In genomic region chr13:35850569-35850968, GRCh38 we compare ENCODE assay signal across 21 cellular contexts.
DNase-seq lines count a peak whose midpoint lies in the region; ATAC-seq, FAIRE-seq and TF ChIP-seq lines count a peak whose summit lies in the region.
"Had no signal": no experiment of that assay in that cellular context is flagged by ENCODE, and none has a peak within 500 bp of the region (broad histone marks: within the 10 kb centered on the region; RNA-seq: fewer than 3 reads in every experiment).

No MANE protein-coding gene starts in this region.

- peak overlapping the region; percentile 58; the same call in 1 of the 2 replicates for H3K27ac Mint-ChIP-seq in WTC11
- H3K27ac Mint-ChIP-seq: CD8-positive, alpha-beta T cell had no signal

- CTCF ChIA-PET in WTC11 (lab: Charles Lee) = no interaction called here
- CTCF ChIA-PET in H1 (lab: Charles Lee; ENCODE audit: partially characterized antibody) = interaction anchor here (0.6 to 2.0 kb wide), 2 partner anchors 24 to 103 kb away, joined by 4 to 7 read pairs; no protein-coding TSS in a partner anchor

- H3K27ac ChIP-seq in H1 (ENCODE audit: low read depth, low read length) (no peak overlapping the region), mesendoderm (ENCODE audit: low read depth, low read length) (no peak overlapping the region)
- H3K27ac ChIP-seq: BLaER1 treated with 17β-estradiol and CSF1 and Interleukin-3, amounts not matched to agents 10 nM and 100 nM; HL-60 had no signal

- H4K91ac ChIP-seq in H1 (replicated peaks; ENCODE audit: insufficient read length, low read length) = no peak overlapping the region

- H3K27me3 Mint-ChIP-seq in WTC11 (ENCODE audit: low read depth) = no peaks in the 10 kb centered on the region

- H3K4me2 ChIP-seq in H1 (ENCODE audit: insufficient read depth in 1 of 2, low read depth in 2 of 2, low read length in 2 of 2) (no peak overlapping the region), mesendoderm (ENCODE audit: low read length) (no peak overlapping the region)
- H3K4me2 ChIP-seq: BLaER1 treated with 17β-estradiol and CSF1 and Interleukin-3, amounts not matched to agents 10 nM and 100 nM had no signal

- no peaks in the 10 kb centered on the region for H3K27me3 ChIP-seq in H1 (replicated peaks in 1 of 4; ENCODE audit: control insufficient read depth in 3 of 4, extremely low read depth in 1 of 4, insufficient read depth in 3 of 4, low read length in 3 of 4)
- H3K27me3 ChIP-seq in mesendoderm (ENCODE audit: insufficient read depth, low read length, poor library complexity) = no peaks in the 10 kb centered on the region
- H3K27me3 ChIP-seq: BLaER1 treated with 17β-estradiol and CSF1 and Interleukin-3, amounts not matched to agents 10 nM and 100 nM had no signal

- no peak overlapping the region for H3K14ac ChIP-seq in H1 (ENCODE audit: insufficient read length)

- no peak overlapping the region for H3K4me3 Mint-ChIP-seq in WTC11
- H3K4me3 Mint-ChIP-seq: CD8-positive, alpha-beta T cell had no signal

- no peaks in the 10 kb centered on the region for H3K9me3 Mint-ChIP-seq in WTC11

- H2BK120ac ChIP-seq in H1 (replicated peaks; ENCODE audit: low read depth, low read length) (no peak overlapping the region), mesendoderm (ENCODE audit: low read depth, low read length) (no peak overlapping the region)

- FAIRE-seq in H1 (lab: Jason Lieb, UNC) (peak; percentile 57), RCC 7860 (lab: Jason Lieb, UNC) (no peak)
- FAIRE-seq: GM12892, GM18507, K562 had no signal

- no peak overlapping the region for H3K4ac ChIP-seq in H1 (replicated peaks; ENCODE audit: insufficient read length, low read depth, low read length)
- no peak overlapping the region for H3K4ac ChIP-seq in mesendoderm (ENCODE audit: low read depth, low read length)

- no peak overlapping the region for H2BK5ac ChIP-seq in H1 (ENCODE audit: low read depth, low read length)
- no peak overlapping the region for H2BK5ac ChIP-seq in mesendoderm (ENCODE audit: low read length)

- H4K8ac ChIP-seq in H1 (ENCODE audit: extremely low read depth, insufficient read depth, low read length) (no peak overlapping the region), mesendoderm (ENCODE audit: low read depth, low read length) (no peak overlapping the region)

- intact Hi-C loops in Right ventricle myocardium inferior (cut with DNase I) = no loop called here

- TF ChIP-seq CTCF in WTC11 (IDR thresholded peaks at IDR 0.05) (no peak), H1 (IDR thresholded peaks at IDR 0.05; ENCODE audit: control extremely low read depth in 1 of 3, insufficient read depth in 1 of 3, low read depth in 1 of 3, low read length in 3 of 3) (peak in 2 of 3 experiments; percentile 37 to 43; a peak in 3 of 4 replicates)

- H3K4me1 ChIP-seq in H1 (replicated peaks in 1 of 4; ENCODE audit: control insufficient read depth in 3 of 4, insufficient read depth in 4 of 4, low read length in 3 of 4) (peaks cover 5 to 20% (median 12%) of the 10 kb centered on the region in 4 experiments), mesendoderm (ENCODE audit: control insufficient read depth, low read depth, low read length) (peaks cover 7% of the 10 kb centered on the region)
- H3K4me1 ChIP-seq: BLaER1 treated with 17β-estradiol and CSF1 and Interleukin-3, amounts not matched to agents 10 nM and 100 nM had no signal

- H3K18ac ChIP-seq in H1 (ENCODE audit: extremely low read depth, low read length) (no peak overlapping the region), mesendoderm (ENCODE audit: low read length) (no peak overlapping the region)

- peaks cover 0 to 37% of the 10 kb centered on the region in 2 experiments; a peak in 2 of 4 replicates for H3K79me2 ChIP-seq in H1 (ENCODE audit: control insufficient read depth in 1 of 2, insufficient read depth in 2 of 2, low read length in 2 of 2)
- peaks cover 20% of the 10 kb centered on the region for H3K79me2 ChIP-seq in mesendoderm (ENCODE audit: control insufficient read depth, insufficient read depth, low read length)

- no peaks in the 10 kb centered on the region for H4K20me1 ChIP-seq in H1 (replicated peaks in 1 of 2; ENCODE audit: control insufficient read depth in 1 of 2, insufficient read depth in 2 of 2, low read length in 2 of 2)
- H4K20me1 ChIP-seq: BLaER1 treated with 17β-estradiol and CSF1 and Interleukin-3, amounts not matched to agents 10 nM and 100 nM had no signal

- peaks cover 2% of the 10 kb centered on the region for H3K23me2 ChIP-seq in H1 (ENCODE audit: low read depth, low read length)

- H2BK20ac ChIP-seq in H1 (ENCODE audit: low read length) = no peak overlapping the region

- H3K79me1 ChIP-seq in H1 (ENCODE audit: low read depth, low read length) (peaks cover 5% of the 10 kb centered on the region; the same call in 1 of the 2 replicates), mesendoderm (ENCODE audit: low read length) (peaks cover 2% of the 10 kb centered on the region)

- H3K23ac ChIP-seq in H1 (ENCODE audit: insufficient read length) (no peak overlapping the region), mesendoderm (ENCODE audit: low read length) (no peak overlapping the region)

- TF ChIP-seq RAD21 in H1 (IDR thresholded peaks at IDR 0.05 in 1 of 2, conservative IDR thresholded peaks at IDR 0.05 in 1 of 2; ENCODE audit: low read depth in 2 of 2, low read length in 2 of 2) = peak; percentile 36 to 56; a peak in 3 of 4 replicates

- POLR2A ChIA-PET in WTC11 (lab: Charles Lee) = no interaction called here
- POLR2A ChIA-PET in H1 (lab: Charles Lee; ENCODE audit: partially characterized antibody) = no interaction called here

- H3K36me3 ChIP-seq in H1 (ENCODE audit: control insufficient read depth in 2 of 4, insufficient read depth in 4 of 4, low read length in 3 of 4) = peaks cover 2 to 20% (median 7%) of the 10 kb centered on the region in 4 experiments; a peak in 7 of 8 replicates
- H3K36me3 ChIP-seq in mesendoderm (ENCODE audit: control insufficient read depth, insufficient read depth, low read length) = no peaks in the 10 kb centered on the region
- H3K36me3 ChIP-seq: BLaER1 treated with 17β-estradiol and CSF1 and Interleukin-3, amounts not matched to agents 10 nM and 100 nM had no signal

- H3K36me3 Mint-ChIP-seq in WTC11 = peaks cover 14% of the 10 kb centered on the region
- H3K36me3 Mint-ChIP-seq: CD8-positive, alpha-beta T cell had no signal

- H3K4me3 ChIP-seq in H1 (ENCODE audit: extremely low read depth in 1 of 4, insufficient read depth in 2 of 4, low read depth in 3 of 4, low read length in 4 of 4) (no peak overlapping the region), mesendoderm (ENCODE audit: low read length) (no peak overlapping the region)
- H3K4me3 ChIP-seq: BLaER1 treated with 17β-estradiol and CSF1 and Interleukin-3, amounts not matched to agents 10 nM and 100 nM; K562 had no signal

- no peak for TF ChIP-seq EP300 in H1 (IDR thresholded peaks at IDR 0.05; ENCODE audit: borderline replicate concordance in 1 of 2, low read depth in 2 of 2, low read length in 2 of 2)

- DNase-seq in G401 (ENCODE audit: low spot score) (peak; percentile 48), WTC11 (ENCODE audit: low spot score) (no peak), H1 (ENCODE audit: low read depth in 1 of 2, low spot score in 2 of 2) (no peak), mesendoderm (peak; percentile 48), Right ventricle myocardium inferior (ENCODE audit: missing footprints) (no peak), NCI-H146 (lab: John Stamatoyannopoulos, UW) (no peak), RCC 7860 (ENCODE audit: low spot score) (no peak)
- DNase-seq: 8988T; Calu3; CD8-positive, alpha-beta T cell; DMS 273 treated with DMSO at 0.1 percent for 48 hours; GDM1; GOT3; HCEC 1CT; IMR-90 had no signal

- peaks cover 50% of the 10 kb centered on the region for H3K4me1 Mint-ChIP-seq in WTC11

- H3K9ac ChIP-seq in H1 (replicated peaks in 1 of 4; ENCODE audit: extremely low read depth in 1 of 4, low read depth in 3 of 4, low read length in 3 of 4) (no peak overlapping the region), mesendoderm (ENCODE audit: low read length) (no peak overlapping the region)
- H3K9ac ChIP-seq: BLaER1 treated with 17β-estradiol and CSF1 and Interleukin-3, amounts not matched to agents 10 nM and 100 nM had no signal

- in situ Hi-C loops in G401 (cut with HindIII; ENCODE audit: low sequenced_read_pairs) = no loop called here

- no peaks in the 10 kb centered on the region for H3K9me3 ChIP-seq in H1 (ENCODE audit: insufficient read depth in 2 of 2, low read depth in 1 of 2, low read length in 1 of 2)
- H3K9me3 ChIP-seq: BLaER1 treated with 17β-estradiol and CSF1 and Interleukin-3, amounts not matched to agents 10 nM and 100 nM had no signal

- WGBS in H1 (ENCODE audit: extremely low coverage in 1 of 2, insufficient coverage in 1 of 2, insufficient read length in 1 of 2, insufficient replicate concordance in 2 of 2, low coverage in 1 of 2, low lambda C conversion rate in 2 of 2, missing lambda C conversion rate in 1 of 2), 2 experiments = 84% methylated on average over 5 of the region's 5 CpGs; no CpG with 5 or more reads in 1 of the 2 experiments
- WGBS in mesendoderm (ENCODE audit: extremely low coverage, insufficient coverage, low lambda C conversion rate) = no CpG with 5 or more reads among the region's 5 CpGs

- peak; percentile 48 for ATAC-seq in WTC11
- ATAC-seq in Right ventricle myocardium inferior = no peak
- ATAC-seq in GM18907 (IDR thresholded peaks at IDR 0.05; ENCODE audit: unreplicated experiment) = no peak
- ATAC-seq: CD8-positive, alpha-beta T cell; K562 had no signal

- no peak for TF ChIP-seq POLR2A in H1 (IDR thresholded peaks at IDR 0.05; ENCODE audit: control extremely low read depth in 1 of 2, low read depth in 2 of 2, low read length in 2 of 2)

- no peak overlapping the region for H2AFZ ChIP-seq in H1 (ENCODE audit: low read length)

- H2BK12ac ChIP-seq in H1 (ENCODE audit: low read depth, low read length) = no peak overlapping the region

- H4K5ac ChIP-seq in H1 (ENCODE audit: insufficient read length, low read depth, low read length) = no peak overlapping the region
- H4K5ac ChIP-seq in mesendoderm (ENCODE audit: low read length) = no peak overlapping the region

- no peak overlapping the region for H2AK5ac ChIP-seq in H1 (ENCODE audit: low read depth, low read length)
- H2AK5ac ChIP-seq in mesendoderm (ENCODE audit: low read length) = no peak overlapping the region

- no peak overlapping the region for H2BK15ac ChIP-seq in H1 (ENCODE audit: low read length)
- H2BK15ac ChIP-seq in mesendoderm (replicated peaks; ENCODE audit: low read depth) = no peak overlapping the region

- H3K56ac ChIP-seq in H1 (replicated peaks; ENCODE audit: insufficient read length, low read depth, low read length) = no peak overlapping the region
- no peak overlapping the region for H3K56ac ChIP-seq in mesendoderm (ENCODE audit: low read length)

TF ChIP-seq in WTC11, 78 proteins besides CTCF, POLR2A, EP300 and RAD21 (continues in another document):
- TF ChIP-seq OVOL2 (CRISPR knock-in tag; IDR thresholded peaks at IDR 0.05; ENCODE audit: borderline replicate concordance) (no peak), GTF2I (CRISPR knock-in tag; conservative IDR thresholded peaks at IDR 0.05) (no peak)

TF ChIP-seq in H1, 55 proteins besides CTCF, POLR2A, EP300 and RAD21 (continues in another document):
- no peak for TF ChIP-seq SP2 (IDR thresholded peaks at IDR 0.05; ENCODE audit: low read length)
- no peak for TF ChIP-seq EZH2 (IDR thresholded peaks at IDR 0.05; ENCODE audit: low read depth, low read length, severe bottlenecking)
- no peak for TF ChIP-seq ZNF274 (IDR thresholded peaks at IDR 0.05; ENCODE audit: borderline replicate concordance, extremely low read depth, low read length)
- no peak for TF ChIP-seq NRF1 (IDR thresholded peaks at IDR 0.05; ENCODE audit: low read depth, low read length)

Comparison
In these comparisons a context has a peak if more than half of its experiments do, and no peak if none do; other contexts are left out.
1. DNase-seq: peak in G401 (single experiment) and mesendoderm (single experiment); none in WTC11 (single experiment), H1 (0 of 2), Right ventricle myocardium inferior (single experiment), NCI-H146 (single experiment) and RCC 7860 (single experiment).